17 cellular contexts compared by ENCODE assay signal in the genomic region with DNA sequence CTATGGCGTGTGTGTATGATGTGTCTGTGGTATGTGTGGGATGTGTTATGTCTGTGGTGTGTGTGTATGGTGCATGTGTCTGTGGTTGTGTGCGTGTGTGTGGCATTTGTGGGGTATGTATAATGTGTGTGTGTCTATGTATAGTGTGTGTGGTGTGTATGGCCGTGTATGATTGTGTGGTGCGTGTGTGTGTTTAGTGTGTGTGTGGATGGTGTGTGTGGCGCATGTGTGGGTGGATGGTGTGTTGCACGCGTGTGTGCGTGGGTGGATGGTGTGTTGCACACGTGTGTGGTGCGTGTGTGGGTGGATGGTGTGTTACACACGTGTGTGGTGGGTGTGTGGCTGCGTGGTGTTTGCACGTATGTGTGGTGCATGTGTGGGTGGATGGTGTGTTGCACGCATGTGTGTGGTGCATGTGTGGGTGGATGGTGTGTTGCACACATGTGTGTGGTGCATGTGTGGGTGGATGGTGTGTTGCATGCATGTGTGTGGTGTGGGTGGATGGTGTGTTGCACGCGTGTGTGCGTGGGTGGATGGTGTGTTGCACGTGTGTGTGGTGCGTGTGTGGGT. TPM values are rescaled to one million over a fixed set of nuclear protein-coding genes. Genes with fewer than 3 reads are reported as not detected.
DNase-seq lines count a peak whose midpoint lies in the region; ATAC-seq, FAIRE-seq and TF ChIP-seq lines count a peak whose summit lies in the region.
"Had no signal": no experiment of that assay in that cellular context is flagged by ENCODE, and none has a peak within 500 bp of the region (broad histone marks: within the 10 kb centered on the region; RNA-seq: fewer than 3 reads in every experiment).

No MANE protein-coding gene starts in this region.

- H4K20me1 ChIP-seq in H9 (ENCODE audit: control insufficient read depth, insufficient read depth, insufficient read length) (no peaks in the 10 kb centered on the region), osteoblast (ENCODE audit: insufficient read depth, low read length) (no peaks in the 10 kb centered on the region)

- no peak for TF ChIP-seq CTCF in H9 (conservative IDR thresholded peaks at IDR 0.05)
- TF ChIP-seq CTCF in bronchial epithelial cell (IDR thresholded peaks at IDR 0.05; ENCODE audit: insufficient read depth, low read length, severe bottlenecking), result no peak
- TF ChIP-seq CTCF in osteoblast (IDR thresholded peaks at IDR 0.05; ENCODE audit: extremely low read depth, low read depth, low read length), result no peak

- H3K79me1 ChIP-seq in H9 (ENCODE audit: insufficient read depth, low read depth, low read length, poor library complexity, severe bottlenecking), result no peaks in the 10 kb centered on the region

- no peaks in the 10 kb centered on the region for H3K27me3 ChIP-seq in H9 (ENCODE audit: insufficient read depth, low read length)
- no peaks in the 10 kb centered on the region for H3K27me3 ChIP-seq in bronchial epithelial cell (ENCODE audit: control insufficient read depth, insufficient read depth, low read length)
- no peaks in the 10 kb centered on the region for H3K27me3 ChIP-seq in osteoblast (ENCODE audit: insufficient read depth, low read length)

- H3K27me3 Mint-ChIP-seq in activated CD4-positive, alpha-beta memory T cell treated with anti-CD3 and anti-CD28 coated beads for 36 hours, result no peaks in the 10 kb centered on the region
- H3K27me3 Mint-ChIP-seq in activated CD4-positive, alpha-beta memory T cell treated with anti-CD3 and anti-CD28 coated beads, Interleukin-2, amount 10 ng/mL, durations not matched to agents 7 days and 5 days, result no peaks in the 10 kb centered on the region
- H3K27me3 Mint-ChIP-seq in H9 (ENCODE audit: low read depth), result peaks cover 6% of the 10 kb centered on the region
- H3K27me3 Mint-ChIP-seq in activated CD4-positive, alpha-beta T cell treated with anti-CD3 and anti-CD28 coated beads for 36 hours, result no peaks in the 10 kb centered on the region

- ATAC-seq in activated naive CD4-positive, alpha-beta T cell treated with anti-CD3 and anti-CD28 coated beads, Interleukin-2, amount 50 U/mL, for 72 hours, result no peak
- no peak for ATAC-seq in activated CD4-positive, alpha-beta T cell treated with anti-CD3 and anti-CD28 coated beads for 36 hours

- H3K4me1 ChIP-seq in H9 (ENCODE audit: insufficient read depth, low read length), result no peaks in the 10 kb centered on the region
- peaks cover 12% of the 10 kb centered on the region for H3K4me1 ChIP-seq in osteoblast (ENCODE audit: insufficient read depth, low read length)

- no peak overlapping the region for H3K9ac ChIP-seq in H9 (ENCODE audit: extremely low read depth, insufficient read length, low read length)

- H3K56ac ChIP-seq in H9 (ENCODE audit: insufficient read length, low read depth, low read length), result no peak overlapping the region

- H3K9me3 ChIP-seq in H9 (ENCODE audit: control insufficient read depth, low read depth, low read length) (no peaks in the 10 kb centered on the region), osteoblast (ENCODE audit: low read depth, low read length) (no peaks in the 10 kb centered on the region)

- H3K4ac ChIP-seq in H9 (ENCODE audit: low read depth, low read length), result no peak overlapping the region

- H3K27ac ChIP-seq in H9 (ENCODE audit: insufficient read length, low read depth, low read length) (no peak overlapping the region), osteoblast (ENCODE audit: low read depth, low read length) (no peak overlapping the region)
- H3K27ac ChIP-seq: PC-9 had no signal

- POLR2A ChIA-PET in activated CD4-positive, alpha-beta memory T cell treated with anti-CD3 and anti-CD28 coated beads for 36 hours (lab: Charles Lee), result no interaction called here
- POLR2A ChIA-PET in activated CD4-positive, alpha-beta memory T cell treated with anti-CD3 and anti-CD28 coated beads, Interleukin-2, amount 10 ng/mL, durations not matched to agents 7 days and 5 days (lab: Charles Lee), result no interaction called here
- POLR2A ChIA-PET in activated CD4-positive, alpha-beta T cell treated with anti-CD3 and anti-CD28 coated beads for 36 hours (lab: Charles Lee), result no interaction called here

- no peak overlapping the region for H4K91ac ChIP-seq in H9 (ENCODE audit: insufficient read length, low read depth, low read length)

- peaks cover 3% of the 10 kb centered on the region for H3K23me2 ChIP-seq in H9 (ENCODE audit: insufficient read length, low read depth, low read length, poor library complexity, severe bottlenecking)

- H2BK20ac ChIP-seq in H9 (ENCODE audit: low read depth, low read length, poor library complexity, severe bottlenecking), result no peak overlapping the region

- no peak overlapping the region for H3K4me3 Mint-ChIP-seq in activated CD4-positive, alpha-beta memory T cell treated with anti-CD3 and anti-CD28 coated beads for 36 hours
- H3K4me3 Mint-ChIP-seq in activated CD4-positive, alpha-beta memory T cell treated with anti-CD3 and anti-CD28 coated beads, Interleukin-2, amount 10 ng/mL, durations not matched to agents 7 days and 5 days, result no peak overlapping the region
- peak overlapping the region in 1 of 2 experiments; percentile 1; a peak in 1 of 5 replicates for H3K4me3 Mint-ChIP-seq in H9
- H3K4me3 Mint-ChIP-seq in activated CD4-positive, alpha-beta T cell treated with anti-CD3 and anti-CD28 coated beads for 36 hours, result no peak overlapping the region
- H3K4me3 Mint-ChIP-seq: CD14-positive monocyte had no signal

- H2BK12ac ChIP-seq in H9 (ENCODE audit: insufficient read length, low read depth, low read length), result no peak overlapping the region

- no peaks in the 10 kb centered on the region for H3K36me3 Mint-ChIP-seq in activated CD4-positive, alpha-beta memory T cell treated with anti-CD3 and anti-CD28 coated beads for 36 hours
- H3K36me3 Mint-ChIP-seq in activated CD4-positive, alpha-beta memory T cell treated with anti-CD3 and anti-CD28 coated beads, Interleukin-2, amount 10 ng/mL, durations not matched to agents 7 days and 5 days (ENCODE audit: low read depth), result no peaks in the 10 kb centered on the region
- no peaks in the 10 kb centered on the region; a peak in 1 of 7 replicates for H3K36me3 Mint-ChIP-seq in H9 (ENCODE audit: insufficient read depth in 1 of 3, low read depth in 3 of 3)
- peaks cover 1 to 3% of the 10 kb centered on the region in 2 donors for H3K36me3 Mint-ChIP-seq in activated naive CD4-positive, alpha-beta T cell treated with anti-CD3 and anti-CD28 coated beads, Interleukin-2, amount 50 U/mL, for 72 hours
- H3K36me3 Mint-ChIP-seq in activated CD4-positive, alpha-beta T cell treated with anti-CD3 and anti-CD28 coated beads for 36 hours (ENCODE audit: low read depth), result no peaks in the 10 kb centered on the region

- H3K4me2 ChIP-seq in H9 (ENCODE audit: insufficient read depth, insufficient read length, low read length) (no peak overlapping the region), osteoblast (ENCODE audit: insufficient read depth, low read length) (peak overlapping the region; percentile 75)
- H3K4me2 ChIP-seq: PC-9 had no signal

- no peak for DNase-seq in activated CD4-positive, alpha-beta memory T cell treated with anti-CD3 and anti-CD28 coated beads for 36 hours
- DNase-seq in activated CD4-positive, alpha-beta memory T cell treated with anti-CD3 and anti-CD28 coated beads, Interleukin-2, amount 10 ng/mL, durations not matched to agents 7 days and 5 days, result no peak
- no peak for DNase-seq in H9
- DNase-seq in bronchial epithelial cell (ENCODE audit: low read depth), result no peak
- DNase-seq in osteoblast (ENCODE audit: insufficient read length, low spot score, missing footprints), result no peak
- DNase-seq in NCI-H1436 (lab: John Stamatoyannopoulos, UW), result no peak
- no peak for DNase-seq in activated naive CD4-positive, alpha-beta T cell treated with anti-CD3 and anti-CD28 coated beads, Interleukin-2, amount 50 U/mL, for 72 hours (ENCODE audit: low spot score in 2 of 2)
- no peak for DNase-seq in activated CD4-positive, alpha-beta T cell treated with anti-CD3 and anti-CD28 coated beads for 36 hours
- DNase-seq: 8988T, COR-L47, DMS53, KG1, NCI-H1092, NCI-H1694, NCI-H2107, PC-9 had no signal

- H3K9me3 Mint-ChIP-seq in activated CD4-positive, alpha-beta memory T cell treated with anti-CD3 and anti-CD28 coated beads for 36 hours, result no peaks in the 10 kb centered on the region
- H3K9me3 Mint-ChIP-seq in activated CD4-positive, alpha-beta memory T cell treated with anti-CD3 and anti-CD28 coated beads, Interleukin-2, amount 10 ng/mL, durations not matched to agents 7 days and 5 days, result no peaks in the 10 kb centered on the region
- H3K9me3 Mint-ChIP-seq in H9, result no peaks in the 10 kb centered on the region
- H3K9me3 Mint-ChIP-seq in activated naive CD4-positive, alpha-beta T cell treated with anti-CD3 and anti-CD28 coated beads, Interleukin-2, amount 50 U/mL, for 72 hours, result no peaks in the 10 kb centered on the region
- no peaks in the 10 kb centered on the region for H3K9me3 Mint-ChIP-seq in activated CD4-positive, alpha-beta T cell treated with anti-CD3 and anti-CD28 coated beads for 36 hours (ENCODE audit: low read depth)

- H2AK5ac ChIP-seq in H9 (ENCODE audit: insufficient read length, low read length), result no peak overlapping the region

- CTCF ChIA-PET in activated CD4-positive, alpha-beta memory T cell treated with anti-CD3 and anti-CD28 coated beads for 36 hours (lab: Charles Lee), result no interaction called here
- CTCF ChIA-PET in activated CD4-positive, alpha-beta memory T cell treated with anti-CD3 and anti-CD28 coated beads, Interleukin-2, amount 10 ng/mL, durations not matched to agents 7 days and 5 days (lab: Charles Lee), result no interaction called here
- CTCF ChIA-PET in activated CD4-positive, alpha-beta T cell treated with anti-CD3 and anti-CD28 coated beads for 36 hours (lab: Charles Lee), result no interaction called here

- H3K36me3 ChIP-seq in bronchial epithelial cell (ENCODE audit: control insufficient read depth, insufficient read depth, low read length) (no peaks in the 10 kb centered on the region), osteoblast (ENCODE audit: insufficient read depth, low read length) (no peaks in the 10 kb centered on the region)

- H2AFZ ChIP-seq in H9 (ENCODE audit: low read length) (no peak overlapping the region), osteoblast (ENCODE audit: low read length) (no peak overlapping the region)
- H2AFZ ChIP-seq: PC-9 had no signal

- H3K79me2 ChIP-seq in H9 (ENCODE audit: insufficient read depth, low read length) (no peaks in the 10 kb centered on the region), osteoblast (ENCODE audit: insufficient read depth, low read length) (peaks cover 1% of the 10 kb centered on the region)

- H3K14ac ChIP-seq in H9 (ENCODE audit: insufficient read depth, low read length), result no peak overlapping the region

- no peak overlapping the region for H4K8ac ChIP-seq in H9 (replicated peaks; ENCODE audit: insufficient read length, low read depth, low read length)

- H3K4me3 ChIP-seq in bronchial epithelial cell (ENCODE audit: low read depth, low read length), result no peak overlapping the region
- no peak overlapping the region for H3K4me3 ChIP-seq in osteoblast (ENCODE audit: insufficient read depth, low read length)
- H3K4me3 ChIP-seq: PC-9 had no signal

- intact Hi-C loops in activated CD4-positive, alpha-beta memory T cell treated with anti-CD3 and anti-CD28 coated beads for 36 hours (cut with micrococcal nuclease), result no loop called here
- intact Hi-C loops in activated CD4-positive, alpha-beta T cell treated with anti-CD3 and anti-CD28 coated beads for 36 hours (cut with DNase I, micrococcal nuclease), result no loop called here

- no peak overlapping the region for H2BK15ac ChIP-seq in H9 (ENCODE audit: low read depth, low read length)

- no peak overlapping the region for H3K18ac ChIP-seq in H9 (ENCODE audit: insufficient read length, low read depth, low read length)

- H2BK120ac ChIP-seq in H9 (ENCODE audit: low read depth, low read length, poor library complexity, severe bottlenecking), result no peak overlapping the region

- WGBS in H9 (ENCODE audit: extremely low coverage, insufficient read length, low lambda C conversion rate), result 100% methylated on average over 2 of the region's 19 CpGs

- H4K5ac ChIP-seq in H9 (ENCODE audit: insufficient read length, low read depth, low read length), result no peak overlapping the region

- H3K4me1 Mint-ChIP-seq in activated CD4-positive, alpha-beta memory T cell treated with anti-CD3 and anti-CD28 coated beads for 36 hours (ENCODE audit: low read depth), result peaks cover 7% of the 10 kb centered on the region
- H3K4me1 Mint-ChIP-seq in activated CD4-positive, alpha-beta memory T cell treated with anti-CD3 and anti-CD28 coated beads, Interleukin-2, amount 10 ng/mL, durations not matched to agents 7 days and 5 days, result peaks cover 9% of the 10 kb centered on the region
- peaks cover 10 to 13% of the 10 kb centered on the region in 2 experiments for H3K4me1 Mint-ChIP-seq in H9
- peaks cover 7% of the 10 kb centered on the region for H3K4me1 Mint-ChIP-seq in activated CD4-positive, alpha-beta T cell treated with anti-CD3 and anti-CD28 coated beads for 36 hours

- peak overlapping the region; percentile 11 for H3K27ac Mint-ChIP-seq in activated CD4-positive, alpha-beta memory T cell treated with anti-CD3 and anti-CD28 coated beads for 36 hours
- H3K27ac Mint-ChIP-seq in activated CD4-positive, alpha-beta memory T cell treated with anti-CD3 and anti-CD28 coated beads, Interleukin-2, amount 10 ng/mL, durations not matched to agents 7 days and 5 days, result no peak overlapping the region
- H3K27ac Mint-ChIP-seq in H9, result peak overlapping the region in 2 of 3 experiments; percentile 5 to 48; a peak in 3 of 7 replicates
- H3K27ac Mint-ChIP-seq in activated naive CD4-positive, alpha-beta T cell treated with anti-CD3 and anti-CD28 coated beads, Interleukin-2, amount 50 U/mL, for 72 hours, result no peak overlapping the region
- H3K27ac Mint-ChIP-seq in activated CD4-positive, alpha-beta T cell treated with anti-CD3 and anti-CD28 coated beads for 36 hours, result no peak overlapping the region

- no peak overlapping the region for H3K23ac ChIP-seq in H9 (ENCODE audit: insufficient read length, low read depth, low read length)

- H3T11ph ChIP-seq in H9 (ENCODE audit: low read length), result no peak overlapping the region

- no peak overlapping the region for H2BK5ac ChIP-seq in H9 (ENCODE audit: insufficient read length, low read length)

- FAIRE-seq in bronchial epithelial cell (lab: Jason Lieb, UNC), result peak; percentile 43

RNA-seq across cellular contexts. Expression of a gene that starts 5.6 kb away (rescaled TPM):
- 10 to 100 TPM; 60.7 to 60.9 TPM for total RNA-seq in activated CD4-positive, alpha-beta memory T cell treated with anti-CD3 and anti-CD28 coated beads for 36 hours
- total RNA-seq in activated CD4-positive, alpha-beta memory T cell treated with anti-CD3 and anti-CD28 coated beads, Interleukin-2, amount 10 ng/mL, durations not matched to agents 7 days and 5 days, result 100 to 1,000 TPM; 112 to 114 TPM
- total RNA-seq in H9 (2021) (43.2 and 43.8 TPM in 2 replicates), bronchial epithelial cell (35.5 and 49.2 TPM in 2 replicates), osteoblast (85.5 and 92.6 TPM in 2 replicates)
- 10 to 100 TPM; 19.9 to 72.0 TPM for total RNA-seq in activated naive CD4-positive, alpha-beta T cell treated with anti-CD3 and anti-CD28 coated beads, Interleukin-2, amount 50 U/mL, for 72 hours
- total RNA-seq in activated CD4-positive, alpha-beta T cell treated with anti-CD3 and anti-CD28 coated beads for 36 hours, result 10 to 100 TPM; 47.6 to 52.9 TPM

Comparison
In these comparisons a context has a peak if more than half of its experiments do, and no peak if none do; other contexts are left out.
1. H3K27ac Mint-ChIP-seq: peak in activated CD4-positive, alpha-beta memory T cell treated with anti-CD3 and anti-CD28 coated beads for 36 hours (single experiment) and H9 (2 of 3); none in activated CD4-positive, alpha-beta memory T cell treated with anti-CD3 and anti-CD28 coated beads, Interleukin-2, amount 10 ng/mL, durations not matched to agents 7 days and 5 days (single experiment), activated naive CD4-positive, alpha-beta T cell treated with anti-CD3 and anti-CD28 coated beads, Interleukin-2, amount 50 U/mL, for 72 hours (0 of 2) and activated CD4-positive, alpha-beta T cell treated with anti-CD3 and anti-CD28 coated beads for 36 hours (single experiment).